Comparison of ENCODE assay signal across 18 cellular contexts in genomic region chr4:53767503-53767902, GRCh38.
A peak's percentile ranks its signal among the peaks of the same experiment; 100 is the strongest.
DNase-seq lines count a peak whose midpoint lies in the region; ATAC-seq and TF ChIP-seq lines count a peak whose summit lies in the region.
"Had no signal": no experiment of that assay in that cellular context is flagged by ENCODE, and none has a peak within 500 bp of the region (broad histone marks: within the 10 kb centered on the region; RNA-seq: fewer than 3 reads in every experiment).

No MANE protein-coding gene starts in this region.

- H3K4me3 ChIP-seq in adipocyte (ENCODE audit: low read length) (no peak overlapping the region), skeletal muscle satellite cell (ENCODE audit: low read length) (no peak overlapping the region), BE2C (ENCODE audit: low read depth, low read length) (no peak overlapping the region)
- H3K4me3 ChIP-seq: hepatocyte had no signal

- DNase-seq in GM04504 (ENCODE audit: low read depth) (peak; percentile 79), adipocyte (ENCODE audit: low read depth) (peak; percentile 74), fibroblast of the conjunctiva (ENCODE audit: low read depth) (peak; percentile 43), glomerular visceral epithelial cell (ENCODE audit: extremely low spot score) (no peak), BE2C (no peak)
- DNase-seq: activated CD4-positive, alpha-beta memory T cell treated with anti-CD3 and anti-CD28 coated beads for 36 hours; activated naive CD4-positive, alpha-beta T cell treated with anti-CD3 and anti-CD28 coated beads for 36 hours; activated T-cell treated with anti-CD3 and anti-CD28 coated beads, Interleukin-2, amount 50 U/mL, for 1 hour; CD4-positive, CD25-positive, alpha-beta regulatory T cell; mesendoderm; NCI-H2081; NCI-H524 treated with DMSO at 0.1 percent for 48 hours; T-cell had no signal

- no peak for ATAC-seq in GM18517 (IDR thresholded peaks at IDR 0.05; ENCODE audit: unreplicated experiment)
- ATAC-seq: Right ventricle myocardium inferior; stimulated activated memory B cell treated with anti-CD40 and anti-IgM and Interleukin-4, amounts not matched to agents 10 μg/mL and 1 μg/mL and 100 μg/mL, for 72 hours; T-cell had no signal

- H3K4me2 ChIP-seq in skeletal muscle satellite cell (ENCODE audit: low read length) = peak overlapping the region; percentile 25
- H3K4me2 ChIP-seq: hepatocyte had no signal

- no peak for TF ChIP-seq CTCF in BE2C (IDR thresholded peaks at IDR 0.05; ENCODE audit: low read depth, low read length)

- H3K9me3 ChIP-seq in adipocyte (ENCODE audit: control insufficient read depth, low read length) = no peaks in the 10 kb centered on the region
- no peaks in the 10 kb centered on the region for H3K9me3 ChIP-seq in skeletal muscle satellite cell (replicated peaks; ENCODE audit: low read length)
- no peaks in the 10 kb centered on the region for H3K9me3 ChIP-seq in BE2C

- no peaks in the 10 kb centered on the region for H3K36me3 ChIP-seq in adipocyte (ENCODE audit: control insufficient read depth, insufficient read depth, low read length, severe bottlenecking)
- no peaks in the 10 kb centered on the region for H3K36me3 ChIP-seq in skeletal muscle satellite cell (ENCODE audit: insufficient read depth, low read length)
- H3K36me3 ChIP-seq in BE2C = no peaks in the 10 kb centered on the region

- no peaks in the 10 kb centered on the region for H3K27me3 ChIP-seq in adipocyte (replicated peaks; ENCODE audit: control insufficient read depth, insufficient read depth, low read length)
- no peaks in the 10 kb centered on the region for H3K27me3 ChIP-seq in skeletal muscle satellite cell (ENCODE audit: control insufficient read depth, insufficient read depth, low read length)
- H3K27me3 ChIP-seq in BE2C = no peaks in the 10 kb centered on the region
- H3K27me3 ChIP-seq: hepatocyte had no signal

- H3K9ac ChIP-seq in adipocyte (ENCODE audit: low read length) = no peak overlapping the region
- H3K9ac ChIP-seq in skeletal muscle satellite cell (ENCODE audit: low read depth, low read length) = no peak overlapping the region

- H3K4me1 ChIP-seq in adipocyte (ENCODE audit: control insufficient read depth, insufficient read depth, low read length) (peaks cover 51% of the 10 kb centered on the region), skeletal muscle satellite cell (ENCODE audit: control insufficient read depth, insufficient read depth, low read length) (peaks cover 44% of the 10 kb centered on the region), BE2C (peaks cover 3% of the 10 kb centered on the region; the same call in 1 of the 2 replicates)

Comparison
In these comparisons a context has a peak if more than half of its experiments do, and no peak if none do; other contexts are left out.
1. DNase-seq: peak in GM04504 (single experiment), adipocyte (single experiment) and fibroblast of the conjunctiva (single experiment); none in glomerular visceral epithelial cell (single experiment) and BE2C (single experiment).